In genomic region chr2:234949762-234950434, GRCh38 we compare ENCODE assay signal across 10 cellular contexts. TPM values are rescaled to one million over a fixed set of nuclear protein-coding genes. Genes with fewer than 3 reads are reported as not detected.
DNase-seq lines count a peak whose midpoint lies in the region; ATAC-seq and TF ChIP-seq lines count a peak whose summit lies in the region.
"Had no signal": no experiment of that assay in that cellular context is flagged by ENCODE, and none has a peak within 500 bp of the region (broad histone marks: within the 10 kb centered on the region; RNA-seq: fewer than 3 reads in every experiment).

No MANE protein-coding gene starts in this region.

- no peaks in the 10 kb centered on the region for H3K9me3 ChIP-seq in naive thymus-derived CD4-positive, alpha-beta T cell (ENCODE audit: control insufficient read depth in 2 of 3, low read length in 3 of 3)
- H3K9me3 ChIP-seq: vagina had no signal

- no peaks in the 10 kb centered on the region for H3K36me3 ChIP-seq in naive thymus-derived CD4-positive, alpha-beta T cell (ENCODE audit: control insufficient read depth in 2 of 3, insufficient read depth in 3 of 3, low read length in 3 of 3)
- H3K36me3 ChIP-seq: vagina had no signal

- no peak overlapping the region for H3K27ac Mint-ChIP-seq in naive thymus-derived CD4-positive, alpha-beta T cell

- intact Hi-C loops in naive thymus-derived CD4-positive, alpha-beta T cell (cut with micrococcal nuclease) = no loop called here

- H3K4me1 Mint-ChIP-seq in naive thymus-derived CD4-positive, alpha-beta T cell = peaks cover 5 to 24% (median 16%) of the 10 kb centered on the region in 7 donors

- H3K4me1 ChIP-seq in naive thymus-derived CD4-positive, alpha-beta T cell (ENCODE audit: control insufficient read depth in 2 of 2, insufficient read depth in 2 of 2, low read length in 2 of 2) = no peaks in the 10 kb centered on the region

- peaks cover 65 to 76% (median 68%) of the 10 kb centered on the region in 5 donors for H3K27me3 Mint-ChIP-seq in naive thymus-derived CD4-positive, alpha-beta T cell

- H3K27me3 ChIP-seq in naive thymus-derived CD4-positive, alpha-beta T cell (ENCODE audit: control insufficient read depth in 2 of 2, insufficient read depth in 2 of 2, low read length in 2 of 2) = no peaks in the 10 kb centered on the region
- H3K27me3 ChIP-seq: vagina had no signal

- no peak overlapping the region for H3K4me3 ChIP-seq in AG10803 (ENCODE audit: low read length)
- H3K4me3 ChIP-seq in naive thymus-derived CD4-positive, alpha-beta T cell (ENCODE audit: low read length) = no peak overlapping the region

- peaks cover 0 to 9% (median 2%) of the 10 kb centered on the region in 11 donors for H3K9me3 Mint-ChIP-seq in naive thymus-derived CD4-positive, alpha-beta T cell

- ATAC-seq in naive thymus-derived CD4-positive, alpha-beta T cell = no peak
- ATAC-seq in HG03175 (IDR thresholded peaks at IDR 0.05; ENCODE audit: unreplicated experiment) (no peak), HG03442 (IDR thresholded peaks at IDR 0.05; ENCODE audit: unreplicated experiment) (no peak)

- H3K36me3 Mint-ChIP-seq in naive thymus-derived CD4-positive, alpha-beta T cell = peaks cover 0 to 6% (median 0%) of the 10 kb centered on the region in 5 donors

- TF ChIP-seq CTCF in AG10803 (conservative IDR thresholded peaks at IDR 0.05; ENCODE audit: low read length) = no peak

- POLR2A ChIA-PET in naive thymus-derived CD4-positive, alpha-beta T cell (lab: Charles Lee) = no interaction called here

- CTCF ChIA-PET in naive thymus-derived CD4-positive, alpha-beta T cell (lab: Charles Lee) = no interaction called here

- peak overlapping the region; percentile 30 for H3K27ac ChIP-seq in cingulate gyrus (ENCODE audit: low read depth, low read length)
- no peak overlapping the region for H3K27ac ChIP-seq in naive thymus-derived CD4-positive, alpha-beta T cell (ENCODE audit: low read depth, low read length)
- H3K27ac ChIP-seq: vagina had no signal

- DNase-seq in AG10803 (ENCODE audit: low read depth) (peak; percentile 99), M059J (ENCODE audit: low read depth) (peak; percentile 100), NCI-H2081 (lab: John Stamatoyannopoulos, UW) (no peak), NCI-H2196 (lab: John Stamatoyannopoulos, UW; ENCODE audit: unreplicated experiment) (no peak)
- no peak for DNase-seq in naive thymus-derived CD4-positive, alpha-beta T cell
- DNase-seq: activated CD8-positive, alpha-beta memory T cell treated with anti-CD3 and anti-CD28 coated beads for 24 hours had no signal

- peak overlapping the region in 8 of 10 donors; percentile 36 to 81 (median 72) for H3K4me3 Mint-ChIP-seq in naive thymus-derived CD4-positive, alpha-beta T cell

RNA-seq across cellular contexts. Expression of gene SH3BP4, which starts 1.9 kb away (rescaled TPM):
- 56.4 and 89.1 TPM in 2 replicates for total RNA-seq in M059J (2014; rRNA removed; shearing (Covaris generic))
- total RNA-seq in naive thymus-derived CD4-positive, alpha-beta T cell = 1 to 10 TPM in 1 of 5 experiments, under 1 TPM in 3, not detected in 1; 0.41 to 2.6 (median 0.63) TPM
- polyA plus RNA-seq in naive thymus-derived CD4-positive, alpha-beta T cell = not detected

Comparison
In these comparisons a context has a peak if more than half of its experiments do, and no peak if none do; other contexts are left out.
1. DNase-seq: peak in AG10803 (single experiment) and M059J (single experiment); none in naive thymus-derived CD4-positive, alpha-beta T cell (0 of 9), NCI-H2081 (0 of 2) and NCI-H2196 (single experiment).
2. RNA of gene SH3BP4, which starts 1.9 kb away (total RNA-seq): 56.4 to 89.1 TPM in M059J; 0.41 to 2.6 TPM in naive thymus-derived CD4-positive, alpha-beta T cell; every median in the first group is over 10 times any median in the second.